In genomic region chr12:60475825-60476224, GRCh38 we compare ENCODE assay signal across 31 cellular contexts.
"Had no signal": no experiment of that assay in that cellular context is flagged by ENCODE, and none has a peak within 500 bp of the region (broad histone marks: within the 10 kb centered on the region; RNA-seq: fewer than 3 reads in every experiment).

No MANE protein-coding gene starts in this region.

- H3K4me3 ChIP-seq: adrenal gland, body of pancreas, breast epithelium, PC-9 had no signal

- H3K36me3 Mint-ChIP-seq: activated CD4-positive, alpha-beta memory T cell treated with anti-CD3 and anti-CD28 coated beads for 36 hours; activated naive CD4-positive, alpha-beta T cell treated with anti-CD3 and anti-CD28 coated beads, Interleukin-2, amount 50 U/mL, for 72 hours had no signal

- H3K9me3 Mint-ChIP-seq: activated naive CD4-positive, alpha-beta T cell treated with anti-CD3 and anti-CD28 coated beads for 36 hours; activated T-cell treated with anti-CD3 and anti-CD28 coated beads, Interleukin-2, amount 50 U/mL, for 4 hours; activated T-helper 1 cell treated with anti-CD3 and anti-CD28 coated beads, Interleukin-12 subunit alpha, Interleukin-12 subunit beta, Interleukin-2, Interleukin-4 antibody, amounts not matched to agents 30 ng/mL and 10 ng/mL and 1 ng/mL, durations not matched to agents 14 hours and 24 hours and 36 hours; T-helper 1 cell treated with Interleukin-12 subunit alpha and Interleukin-12 subunit beta and Interleukin-4 antibody, amounts not matched to agents 30 μg/mL and 1 μg/mL, for 36 hours; T-helper 2 cell treated with Interferon-gamma antibody and Interleukin-4, amounts not matched to agents 5 μg/mL and 100 μg/mL, for 36 hours had no signal

- H3K4me3 Mint-ChIP-seq: activated CD4-positive, alpha-beta memory T cell treated with anti-CD3 and anti-CD28 coated beads for 36 hours; activated naive CD4-positive, alpha-beta T cell treated with anti-CD3 and anti-CD28 coated beads for 36 hours; activated T-cell treated with anti-CD3 and anti-CD28 coated beads, Interleukin-2, amount 50 U/mL, for 4 hours; activated T-helper 1 cell treated with anti-CD3 and anti-CD28 coated beads, Interleukin-12 subunit alpha, Interleukin-12 subunit beta, Interleukin-2, Interleukin-4 antibody, amounts not matched to agents 30 ng/mL and 10 ng/mL and 1 ng/mL, durations not matched to agents 14 hours and 24 hours and 36 hours; T-helper 1 cell treated with Interleukin-12 subunit alpha and Interleukin-12 subunit beta and Interleukin-4 antibody, amounts not matched to agents 30 μg/mL and 1 μg/mL, for 36 hours; T-helper 2 cell treated with Interferon-gamma antibody and Interleukin-4, amounts not matched to agents 5 μg/mL and 100 μg/mL, for 36 hours had no signal

- H3K27me3 Mint-ChIP-seq: activated CD4-positive, alpha-beta memory T cell treated with anti-CD3 and anti-CD28 coated beads for 36 hours had no signal

- H2AFZ ChIP-seq: PC-9 had no signal

- H3K27me3 ChIP-seq: adrenal gland, body of pancreas, breast epithelium had no signal

- H3K4me1 ChIP-seq: adrenal gland, body of pancreas, breast epithelium had no signal

- H3K36me3 ChIP-seq: adrenal gland, breast epithelium had no signal

- H3K27ac ChIP-seq: adrenal gland, body of pancreas, breast epithelium, PC-9 had no signal

- ATAC-seq: activated CD4-positive, CD25-positive, alpha-beta regulatory T cell treated with anti-CD3 and anti-CD28 coated beads, Interleukin-2, amount 50 U/mL, for 24 hours; activated naive CD4-positive, alpha-beta T cell treated with anti-CD3 and anti-CD28 coated beads, Interleukin-2, amount 50 U/mL, for 72 hours; activated T-cell treated with anti-CD3 and anti-CD28 coated beads, Interleukin-2, amount 50 U/mL, for 4 hours; body of pancreas had no signal

- H3K9me3 ChIP-seq: adrenal gland, body of pancreas, breast epithelium had no signal

- DNase-seq: activated CD4-positive, alpha-beta memory T cell treated with anti-CD3 and anti-CD28 coated beads for 36 hours; activated CD4-positive, alpha-beta T cell treated with anti-CD3 and anti-CD28 coated beads for 4 hours; activated CD4-positive, alpha-beta T cell treated with anti-CD3 and anti-CD28 coated beads, Interleukin-2, amount 50 U/mL, for 1 hour; activated CD8-positive, alpha-beta memory T cell treated with anti-CD3 and anti-CD28 coated beads, Interleukin-2, amount 50 U/mL, for 4 hours; activated gamma-delta T cell treated with Interleukin-2 at 50 U/mL for 16 hours; activated naive CD4-positive, alpha-beta T cell treated with anti-CD3 and anti-CD28 coated beads for 36 hours; activated T-cell treated with anti-CD3 and anti-CD28 coated beads for 4 hours; activated T-cell treated with anti-CD3 and anti-CD28 coated beads, Interleukin-2, amount 50 U/mL, for 4 hours; adrenal gland; body of pancreas; caudate nucleus; cerebellar nuclear complex; NCI-H1092 treated with DMSO at 0.1 percent for 48 hours; NCI-H1417; NCI-H146; NCI-H187; NCI-H2029 treated with DMSO at 0.1 percent for 48 hours; NCI-H2107; NCI-H2171; NCI-H510A; NCI-H526; NCI-H748 treated with DMSO at 0.1 percent for 48 hours; NK-92 treated with Interleukin-12 subunit alpha and Interleukin-12 subunit beta, amount 100 ng/mL, for 24 hours; PC-9; Right ventricle myocardium superior had no signal

- H3K27ac Mint-ChIP-seq: activated CD4-positive, alpha-beta memory T cell treated with anti-CD3 and anti-CD28 coated beads for 36 hours; activated naive CD4-positive, alpha-beta T cell treated with anti-CD3 and anti-CD28 coated beads for 36 hours; activated naive CD4-positive, alpha-beta T cell treated with anti-CD3 and anti-CD28 coated beads, Interleukin-2, amount 50 U/mL, for 72 hours; activated T-helper 1 cell treated with anti-CD3 and anti-CD28 coated beads, Interleukin-12 subunit alpha, Interleukin-12 subunit beta, Interleukin-2, Interleukin-4 antibody, amounts not matched to agents 30 ng/mL and 10 ng/mL and 1 ng/mL, durations not matched to agents 14 hours and 24 hours and 36 hours; T-helper 1 cell treated with Interleukin-12 subunit alpha and Interleukin-12 subunit beta and Interleukin-4 antibody, amounts not matched to agents 30 μg/mL and 1 μg/mL, for 36 hours; T-helper 2 cell treated with Interferon-gamma antibody and Interleukin-4, amounts not matched to agents 5 μg/mL and 100 μg/mL, for 36 hours had no signal

- H3K4me2 ChIP-seq: PC-9 had no signal
